Comparison of ENCODE assay signal across 10 cellular contexts in genomic region chr14:81471062-81471461, GRCh38.
A peak's percentile ranks its signal among the peaks of the same experiment; 100 is the strongest.
DNase-seq lines count a peak whose midpoint lies in the region; ATAC-seq lines count a peak whose summit lies in the region.
"Had no signal": no experiment of that assay in that cellular context is flagged by ENCODE, and none has a peak within 500 bp of the region (broad histone marks: within the 10 kb centered on the region; RNA-seq: fewer than 3 reads in every experiment).

No MANE protein-coding gene starts in this region.

- H3K36me3 Mint-ChIP-seq in activated naive CD8-positive, alpha-beta T cell treated with anti-CD3 and anti-CD28 coated beads for 36 hours, result peaks cover 56% of the 10 kb centered on the region

- peak overlapping the region; percentile 6 for H3K4me3 Mint-ChIP-seq in activated naive CD8-positive, alpha-beta T cell treated with anti-CD3 and anti-CD28 coated beads for 36 hours

- peak overlapping the region; percentile 93 for H3K27ac Mint-ChIP-seq in activated naive CD8-positive, alpha-beta T cell treated with anti-CD3 and anti-CD28 coated beads for 36 hours

- H3K9me3 Mint-ChIP-seq in activated naive CD8-positive, alpha-beta T cell treated with anti-CD3 and anti-CD28 coated beads for 36 hours, result peaks cover 8% of the 10 kb centered on the region

- DNase-seq in activated naive CD8-positive, alpha-beta T cell treated with anti-CD3 and anti-CD28 coated beads for 36 hours, result peak; percentile 53
- no peak for DNase-seq in SKM-1 treated with dmso at 0.1 percent for 144 hours (lab: John Stamatoyannopoulos, UW; ENCODE audit: unreplicated experiment)
- DNase-seq in NCI-H128 (lab: John Stamatoyannopoulos, UW; ENCODE audit: unreplicated experiment), result no peak
- DNase-seq in dermis blood vessel endothelial cell, result no peak
- DNase-seq in effector CD8-positive, alpha-beta T cell (lab: John Stamatoyannopoulos, UW), result no peak
- DNase-seq: brain microvascular endothelial cell, DMS53 had no signal

- peaks cover 60% of the 10 kb centered on the region for H3K4me1 Mint-ChIP-seq in activated naive CD8-positive, alpha-beta T cell treated with anti-CD3 and anti-CD28 coated beads for 36 hours

- H3K27me3 Mint-ChIP-seq in activated naive CD8-positive, alpha-beta T cell treated with anti-CD3 and anti-CD28 coated beads for 36 hours, result no peaks in the 10 kb centered on the region

- peak; percentile 33 for ATAC-seq in GM18873 (IDR thresholded peaks at IDR 0.05; ENCODE audit: low FRiP score, unreplicated experiment)
- peak; percentile 30 for ATAC-seq in GM21447 (IDR thresholded peaks at IDR 0.05; ENCODE audit: unreplicated experiment)
- peak; percentile 26 for ATAC-seq in HG03354 (IDR thresholded peaks at IDR 0.05; ENCODE audit: poor library complexity, severe bottlenecking, unreplicated experiment)
